13 cellular contexts compared by ENCODE assay signal in genomic region chr2:4499316-4499715, GRCh38.
A peak's percentile ranks its signal among the peaks of the same experiment; 100 is the strongest.
DNase-seq lines count a peak whose midpoint lies in the region; ATAC-seq, FAIRE-seq and TF ChIP-seq lines count a peak whose summit lies in the region.
"Had no signal": no experiment of that assay in that cellular context is flagged by ENCODE, and none has a peak within 500 bp of the region (broad histone marks: within the 10 kb centered on the region; RNA-seq: fewer than 3 reads in every experiment).

No MANE protein-coding gene starts in this region.

- H3K27ac ChIP-seq in HepG2 (ENCODE audit: extremely low read length, insufficient read depth, low read length): no peak overlapping the region

- in situ Hi-C loops in HepG2 (cut with HindIII; ENCODE audit: extremely low pct_ligation_motif_present, low pct_unique_long_range_greater_than_20kb): no loop called here

- no peak for TF ChIP-seq CTCF in HepG2 (CRISPR knock-in tag; IDR thresholded peaks at IDR 0.05)

- H2AFZ ChIP-seq in HepG2 (ENCODE audit: low read length): no peak overlapping the region

- no peak for TF ChIP-seq RAD21 in HepG2 (CRISPR knock-in tag; IDR thresholded peaks at IDR 0.05)

- FAIRE-seq in HepG2 (lab: Jason Lieb, UNC): no peak

- whole genome bisulfite sequencing in HepG2 (ENCODE audit: low lambda C conversion rate): 2% methylated on average over 3 of the region's 3 CpGs

- no peak overlapping the region for H3K9ac ChIP-seq in HepG2 (ENCODE audit: insufficient read depth, low read depth, low read length)

- CTCF ChIA-PET in HepG2 (lab: Yijun Ruan, JAX; ENCODE audit: low intra/inter-chr PET ratio, low total read pairs): no interaction called here

- no peaks in the 10 kb centered on the region for H3K27me3 ChIP-seq in HepG2 (ENCODE audit: control insufficient read depth in 1 of 2, insufficient read depth in 2 of 2, low read length in 2 of 2)

- peak; percentile 19 for DNase-seq in ELF-1 (ENCODE audit: low read depth, low spot score)
- peak; percentile 87 for DNase-seq in NCI-H345 treated with DMSO at 0.1 percent for 48 hours (lab: John Stamatoyannopoulos, UW; ENCODE audit: unreplicated experiment)
- DNase-seq in head of caudate nucleus: peak in 36 of 42 donors; percentile 6 to 85 (median 41)
- peak; percentile 23 for DNase-seq in putamen (ENCODE audit: low spot score)
- DNase-seq in HepG2 (ENCODE audit: low spot score): no peak
- DNase-seq in retina: no peak
- DNase-seq: CD4-positive, alpha-beta T cell; NCI-H1436 treated with DMSO at 0.1 percent for 48 hours; NCI-H2171 treated with DMSO at 0.1 percent for 48 hours; NCI-H510A treated with DMSO at 0.1 percent for 48 hours; SHP77 treated with DMSO at 0.1 percent for 48 hours had no signal

- TF ChIP-seq EP300 in HepG2 (IDR thresholded peaks at IDR 0.05; ENCODE audit: low read depth in 2 of 2, low read length in 2 of 2): no peak
- TF ChIP-seq EP300 in HepG2 (CRISPR knock-in tag; IDR thresholded peaks at IDR 0.05; ENCODE audit: borderline replicate concordance): no peak

- no peaks in the 10 kb centered on the region for H3K36me3 ChIP-seq in HepG2 (replicated peaks in 1 of 2; ENCODE audit: control insufficient read depth in 1 of 2, insufficient read depth in 2 of 2, low read length in 2 of 2)
- H3K36me3 ChIP-seq: HAP-1 had no signal

- no peak overlapping the region for H3K4me2 ChIP-seq in HepG2 (ENCODE audit: low read depth, low read length)

- H3K4me3 ChIP-seq in HepG2 (replicated peaks in 1 of 3; ENCODE audit: insufficient read depth in 1 of 3, low read depth in 2 of 3, low read length in 3 of 3): no peak overlapping the region
- H3K4me3 ChIP-seq: HAP-1 had no signal

- H4K20me1 ChIP-seq in HepG2 (ENCODE audit: insufficient read depth, low read length): no peaks in the 10 kb centered on the region

- H3K9me3 ChIP-seq in HepG2 (ENCODE audit: low read length): peaks cover 91% of the 10 kb centered on the region
- H3K9me3 ChIP-seq: HAP-1 had no signal

- intact Hi-C loops in head of caudate nucleus (cut with DNase I): no loop called here
- intact Hi-C loops in HepG2 (cut with micrococcal nuclease; ENCODE audit: unreplicated experiment): no loop called here

- H3K79me2 ChIP-seq in HepG2 (ENCODE audit: insufficient read depth, low read length): no peaks in the 10 kb centered on the region

- ATAC-seq in HepG2: no peak
- ATAC-seq in HG02610 (IDR thresholded peaks at IDR 0.05; ENCODE audit: unreplicated experiment): no peak

- no TSS peak for BruUV-seq in HepG2 (replicated peaks; lab: Mats Ljungman, UMichigan)

- no peaks in the 10 kb centered on the region for H3K4me1 ChIP-seq in HepG2 (ENCODE audit: insufficient read depth, low read length)
- H3K4me1 ChIP-seq: HAP-1 had no signal

- POLR2A ChIA-PET in HepG2 (lab: Yijun Ruan, JAX): no interaction called here

- no peak for TF ChIP-seq POLR2A in HepG2 (IDR thresholded peaks at IDR 0.05; ENCODE audit: insufficient read depth in 1 of 2, low read depth in 2 of 2, low read length in 2 of 2)

TF ChIP-seq in HepG2, 621 proteins besides CTCF, POLR2A, EP300 and RAD21:
- TF ChIP-seq SMYD3 (CRISPR knock-in tag; IDR thresholded peaks at IDR 0.05) (no peak), PRPF4 (IDR thresholded peaks at IDR 0.05; ENCODE audit: low read depth, low read length, poor library complexity, severe bottlenecking) (no peak), CHCHD3 (CRISPR knock-in tag; IDR thresholded peaks at IDR 0.05) (no peak), RFXANK (CRISPR knock-in tag; IDR thresholded peaks at IDR 0.05) (no peak), AKAP8 (CRISPR knock-in tag; IDR thresholded peaks at IDR 0.05) (no peak), ZNF274 (CRISPR knock-in tag; IDR thresholded peaks at IDR 0.05) (no peak), ZBTB40 (IDR thresholded peaks at IDR 0.05) (no peak), ZBTB40 (CRISPR knock-in tag; IDR thresholded peaks at IDR 0.05) (no peak), ZNF75D (CRISPR knock-in tag; IDR thresholded peaks at IDR 0.05; ENCODE audit: borderline replicate concordance) (no peak), SOX6 (IDR thresholded peaks at IDR 0.05) (no peak), SOX6 (CRISPR knock-in tag; IDR thresholded peaks at IDR 0.05) (no peak), ZNF879 (CRISPR knock-in tag; IDR thresholded peaks at IDR 0.05) (no peak), KDM2A (CRISPR knock-in tag; IDR thresholded peaks at IDR 0.05; ENCODE audit: borderline replicate concordance, low read depth) (no peak), HES4 (CRISPR knock-in tag; IDR thresholded peaks at IDR 0.05; ENCODE audit: borderline replicate concordance) (no peak), ZNF562 (CRISPR knock-in tag; IDR thresholded peaks at IDR 0.05; ENCODE audit: borderline replicate concordance) (no peak), REPIN1 (CRISPR knock-in tag; IDR thresholded peaks at IDR 0.05; ENCODE audit: borderline replicate concordance, low read depth) (no peak), ZNF552 (CRISPR knock-in tag; IDR thresholded peaks at IDR 0.05; ENCODE audit: borderline replicate concordance) (no peak)

Comparison
In these comparisons a context has a peak if more than half of its experiments do, and no peak if none do; other contexts are left out.
1. DNase-seq: peak in ELF-1 (single experiment), NCI-H345 treated with DMSO at 0.1 percent for 48 hours (single experiment), head of caudate nucleus (36 of 42) and putamen (single experiment); none in HepG2 (single experiment) and retina (single experiment).